10 cellular contexts compared by ENCODE assay signal in the genomic region with DNA sequence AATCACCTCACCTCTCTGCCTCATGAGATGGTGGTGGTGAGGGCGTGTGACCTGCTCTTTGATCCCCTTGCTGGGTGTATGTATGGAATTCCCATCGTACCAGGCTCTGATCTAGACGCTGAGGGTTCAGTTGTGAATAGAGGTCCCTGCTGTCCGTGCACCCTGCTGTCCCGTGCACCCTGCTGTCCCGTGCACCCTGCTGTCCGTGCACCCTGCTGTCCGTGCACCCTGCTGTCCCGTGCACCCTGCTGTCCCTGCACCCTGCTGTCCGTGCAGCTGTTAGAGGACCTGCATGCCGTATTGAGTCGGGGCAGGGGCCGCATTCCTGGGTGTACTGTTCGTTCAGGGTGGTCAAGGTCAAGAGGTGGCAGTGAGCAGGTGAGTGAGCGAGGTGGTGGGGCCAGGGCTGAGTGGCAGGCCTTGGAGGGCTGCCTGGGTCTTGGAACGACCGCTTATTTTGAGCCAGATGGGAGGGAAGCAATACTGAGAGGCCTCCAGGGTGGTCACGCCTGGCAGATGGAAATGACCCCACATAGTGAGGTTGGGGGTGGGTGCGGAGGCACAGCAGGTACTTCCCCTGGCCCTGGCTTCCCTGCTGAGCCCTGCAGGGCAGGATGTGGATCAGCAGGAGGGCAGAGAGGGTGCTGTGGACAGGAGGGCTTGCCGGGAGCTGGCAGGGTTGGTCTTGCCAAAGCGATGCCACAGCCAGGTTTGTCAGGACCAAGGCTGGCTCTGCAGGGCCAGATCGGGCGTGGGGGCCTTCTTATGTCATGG. TPM values are rescaled to one million over a fixed set of nuclear protein-coding genes. Genes with fewer than 3 reads are reported as not detected.
DNase-seq lines count a peak whose midpoint lies in the region; ATAC-seq, FAIRE-seq and TF ChIP-seq lines count a peak whose summit lies in the region.
"Had no signal": no experiment of that assay in that cellular context is flagged by ENCODE, and none has a peak within 500 bp of the region (broad histone marks: within the 10 kb centered on the region; RNA-seq: fewer than 3 reads in every experiment).

No MANE protein-coding gene starts in this region.

- TF ChIP-seq POLR2A in endothelial cell of umbilical vein (IDR thresholded peaks at IDR 0.05; ENCODE audit: low read depth, low read length) (no peak), suprapubic skin (IDR thresholded peaks at IDR 0.05) (no peak)

- DNase-seq in activated T-cell treated with anti-CD3 and anti-CD28 coated beads, Interleukin-2, amount 50 U/mL, for 24 hours, result no peak
- DNase-seq in activated T-cell treated with anti-CD3 and anti-CD28 coated beads, Interleukin-2, amount 50 U/mL, for 4 hours, result no peak
- DNase-seq in NCI-H2107 treated with DMSO at 0.1 percent for 48 hours (lab: John Stamatoyannopoulos, UW; ENCODE audit: unreplicated experiment), result peak; percentile 83
- DNase-seq in endothelial cell of umbilical vein (ENCODE audit: low read depth, low spot score), result peak; percentile 33
- DNase-seq in suprapubic skin (ENCODE audit: low spot score in 2 of 2), result peak; percentile 83 to 89
- no peak for DNase-seq in AML-193 (lab: John Stamatoyannopoulos, UW)
- no peak for DNase-seq in NCI-H1694 (lab: John Stamatoyannopoulos, UW)
- DNase-seq: effector CD8-positive, alpha-beta T cell; NCI-H1048 had no signal

- TF ChIP-seq EP300 in suprapubic skin (IDR thresholded peaks at IDR 0.05), result no peak

- H3K4me3 Mint-ChIP-seq in activated T-cell treated with anti-CD3 and anti-CD28 coated beads, Interleukin-2, amount 50 U/mL, for 24 hours, result no peak overlapping the region
- H3K4me3 Mint-ChIP-seq in activated T-cell treated with anti-CD3 and anti-CD28 coated beads, Interleukin-2, amount 50 U/mL, for 4 hours, result no peak overlapping the region

- H3K4me2 ChIP-seq in endothelial cell of umbilical vein (ENCODE audit: insufficient read depth, low read length), result no peak overlapping the region

- TF ChIP-seq CTCF in endothelial cell of umbilical vein (IDR thresholded peaks at IDR 0.05; ENCODE audit: extremely low read depth in 1 of 2, insufficient read depth in 1 of 2, low read depth in 1 of 2, low read length in 2 of 2) (no peak), suprapubic skin (IDR thresholded peaks at IDR 0.05) (no peak)

- H3K36me3 ChIP-seq in endothelial cell of umbilical vein (ENCODE audit: control insufficient read depth in 2 of 2, extremely low read depth in 1 of 2, insufficient read depth in 2 of 2, low read length in 2 of 2) (peaks cover 18 to 47% of the 10 kb centered on the region in 2 experiments), suprapubic skin (peaks cover 72% of the 10 kb centered on the region)

- H3K27me3 ChIP-seq in endothelial cell of umbilical vein (ENCODE audit: control insufficient read depth in 2 of 2, insufficient read depth in 2 of 2, low read length in 2 of 2) (no peaks in the 10 kb centered on the region), suprapubic skin (no peaks in the 10 kb centered on the region)

- FAIRE-seq in endothelial cell of umbilical vein (lab: Jason Lieb, UNC), result no peak

- POLR2A ChIA-PET in endothelial cell of umbilical vein (lab: Charles Lee), result interaction anchor here (0.9 to 1.0 kb wide), 2 partner anchors 14 to 16 kb away, joined by 3 to 5 read pairs; no protein-coding TSS in a partner anchor

- H3K79me2 ChIP-seq in endothelial cell of umbilical vein (ENCODE audit: control insufficient read depth, insufficient read depth, low read length), result peaks cover 76% of the 10 kb centered on the region

- ATAC-seq in activated T-cell treated with anti-CD3 and anti-CD28 coated beads, Interleukin-2, amount 50 U/mL, for 4 hours, result no peak
- no peak for ATAC-seq in HG03108 (IDR thresholded peaks at IDR 0.05; ENCODE audit: unreplicated experiment)

- H2AFZ ChIP-seq in endothelial cell of umbilical vein (ENCODE audit: low read depth, low read length), result no peak overlapping the region

- H4K20me1 ChIP-seq in endothelial cell of umbilical vein (replicated peaks; ENCODE audit: control insufficient read depth, extremely low read depth, insufficient read depth, low read length), result peaks cover 5% of the 10 kb centered on the region

- 83% methylated on average over 19 of the region's 23 CpGs for WGBS in suprapubic skin

- H3K4me1 ChIP-seq in endothelial cell of umbilical vein (ENCODE audit: control insufficient read depth, extremely low read depth, insufficient read depth, low read length), result peaks cover 8% of the 10 kb centered on the region
- peaks cover 26% of the 10 kb centered on the region for H3K4me1 ChIP-seq in suprapubic skin

- intact Hi-C loops in endothelial cell of umbilical vein (cut with micrococcal nuclease), result loop anchor here (1.0 kb wide), 1 partner anchor 38 kb away; no protein-coding TSS in a partner anchor

- H3K27me3 Mint-ChIP-seq in activated T-cell treated with anti-CD3 and anti-CD28 coated beads, Interleukin-2, amount 50 U/mL, for 24 hours, result no peaks in the 10 kb centered on the region
- H3K27me3 Mint-ChIP-seq in activated T-cell treated with anti-CD3 and anti-CD28 coated beads, Interleukin-2, amount 50 U/mL, for 4 hours (ENCODE audit: low read depth), result no peaks in the 10 kb centered on the region

- H3K36me3 Mint-ChIP-seq in activated T-cell treated with anti-CD3 and anti-CD28 coated beads, Interleukin-2, amount 50 U/mL, for 24 hours (ENCODE audit: low read depth), result peaks cover 91% of the 10 kb centered on the region
- peaks cover 32% of the 10 kb centered on the region for H3K36me3 Mint-ChIP-seq in activated T-cell treated with anti-CD3 and anti-CD28 coated beads, Interleukin-2, amount 50 U/mL, for 4 hours (ENCODE audit: insufficient read depth)

- H3K4me3 ChIP-seq in endothelial cell of umbilical vein (replicated peaks in 1 of 3; ENCODE audit: insufficient read depth in 1 of 3, low read depth in 1 of 3, low read length in 3 of 3), result no peak overlapping the region
- no peak overlapping the region for H3K4me3 ChIP-seq in suprapubic skin

- dilution Hi-C loops in endothelial cell of umbilical vein (cut with MboI; ENCODE audit: extremely low pct_ligation_motif_present, low sequenced_read_pairs), result no loop called here

- no peaks in the 10 kb centered on the region for H3K9me1 ChIP-seq in endothelial cell of umbilical vein (replicated peaks; ENCODE audit: control insufficient read depth, extremely low read depth, insufficient read depth, low read length)

- H3K9me3 ChIP-seq in endothelial cell of umbilical vein (replicated peaks; ENCODE audit: control insufficient read depth, insufficient read depth, low read length) (no peaks in the 10 kb centered on the region), suprapubic skin (no peaks in the 10 kb centered on the region)

- H3K27ac ChIP-seq in endothelial cell of umbilical vein (ENCODE audit: insufficient read depth, low read depth, low read length) (no peak overlapping the region), suprapubic skin (no peak overlapping the region)

- H3K4me1 Mint-ChIP-seq in activated T-cell treated with anti-CD3 and anti-CD28 coated beads, Interleukin-2, amount 50 U/mL, for 24 hours (ENCODE audit: low read depth), result peaks cover 35% of the 10 kb centered on the region
- H3K4me1 Mint-ChIP-seq in activated T-cell treated with anti-CD3 and anti-CD28 coated beads, Interleukin-2, amount 50 U/mL, for 4 hours (ENCODE audit: low read depth), result peaks cover 31% of the 10 kb centered on the region

- H3K9me3 Mint-ChIP-seq in activated T-cell treated with anti-CD3 and anti-CD28 coated beads, Interleukin-2, amount 50 U/mL, for 24 hours, result no peaks in the 10 kb centered on the region
- no peaks in the 10 kb centered on the region for H3K9me3 Mint-ChIP-seq in activated T-cell treated with anti-CD3 and anti-CD28 coated beads, Interleukin-2, amount 50 U/mL, for 4 hours

- BruUV-seq in endothelial cell of umbilical vein (replicated peaks; lab: Mats Ljungman, UMichigan), result no TSS peak

- H3K27ac Mint-ChIP-seq in activated T-cell treated with anti-CD3 and anti-CD28 coated beads, Interleukin-2, amount 50 U/mL, for 24 hours, result peak overlapping the region; percentile 77

- CTCF ChIA-PET in endothelial cell of umbilical vein (lab: Charles Lee), result interaction anchor here (1.3 to 3.8 kb wide), 7 partner anchors 12 to 663 kb away, joined by 6 to 52 read pairs (median 8); partner anchors contain the start of genes U2AF2 and ZNF784

- H3K9ac ChIP-seq in endothelial cell of umbilical vein (replicated peaks; ENCODE audit: extremely low read depth, insufficient read depth, low read length), result no peak overlapping the region

RNA-seq across cellular contexts. Expression of gene EPN1, which starts 4.6 kb away (rescaled TPM):
- 10 to 100 TPM; 55.0 to 61.4 (median 55.2) TPM for total RNA-seq in activated T-cell treated with anti-CD3 and anti-CD28 coated beads, Interleukin-2, amount 50 U/mL, for 4 hours
- total RNA-seq in endothelial cell of umbilical vein (133 and 138 TPM in 2 replicates), suprapubic skin (100 to 1,000 TPM in 1 of 4 donors, 10 to 100 TPM in 3; 80.1 to 104 (median 82.9) TPM)
- 76.9 and 87.2 TPM in 2 replicates for polyA plus RNA-seq in endothelial cell of umbilical vein
- polyA plus RNA-seq in endothelial cell of umbilical vein (2011; cell fraction: cytosol; rRNA removed), result 52.2 and 91.9 TPM in 2 replicates
- polyA plus RNA-seq in endothelial cell of umbilical vein (2011; cell fraction: nucleus; rRNA removed), result 37.8 and 43.7 TPM in 2 replicates
- polyA plus RNA-seq in endothelial cell of umbilical vein (2012), result 70.3 and 107 TPM in 2 replicates
- 47.2 and 66.9 TPM in 2 replicates for polyA minus RNA-seq in endothelial cell of umbilical vein
- polyA minus RNA-seq in endothelial cell of umbilical vein (2011; cell fraction: cytosol; rRNA and poly(A)+ RNA removed), result 90.8 TPM
- 11.7 and 23.9 TPM in 2 replicates for polyA minus RNA-seq in endothelial cell of umbilical vein (2011; cell fraction: nucleus; rRNA and poly(A)+ RNA removed)

RNA-seq across cellular contexts. Expression of gene U2AF2, which starts 15.6 kb away (rescaled TPM):
- total RNA-seq in activated T-cell treated with anti-CD3 and anti-CD28 coated beads, Interleukin-2, amount 50 U/mL, for 4 hours, result 100 to 1,000 TPM; 467 to 532 (median 476) TPM
- total RNA-seq in endothelial cell of umbilical vein, result 246 and 259 TPM in 2 replicates
- polyA plus RNA-seq in endothelial cell of umbilical vein, result 173 and 183 TPM in 2 replicates
- 207 and 211 TPM in 2 replicates for polyA plus RNA-seq in endothelial cell of umbilical vein (2011; cell fraction: cytosol; rRNA removed)
- 352 and 403 TPM in 2 replicates for polyA plus RNA-seq in endothelial cell of umbilical vein (2011; cell fraction: nucleus; rRNA removed)
- 162 and 163 TPM in 2 replicates for polyA plus RNA-seq in endothelial cell of umbilical vein (2012)
- polyA minus RNA-seq in endothelial cell of umbilical vein, result 106 and 117 TPM in 2 replicates
- 100.0 TPM for polyA minus RNA-seq in endothelial cell of umbilical vein (2011; cell fraction: cytosol; rRNA and poly(A)+ RNA removed)
- 83.5 and 131 TPM in 2 replicates for polyA minus RNA-seq in endothelial cell of umbilical vein (2011; cell fraction: nucleus; rRNA and poly(A)+ RNA removed)
- 100 to 1,000 TPM in 1 of 4 donors, 10 to 100 TPM in 3; 82.8 to 128 (median 88.5) TPM for total RNA-seq in suprapubic skin

RNA-seq across cellular contexts. Expression of gene CCDC106, which starts 22.5 kb away (rescaled TPM):
- total RNA-seq in activated T-cell treated with anti-CD3 and anti-CD28 coated beads, Interleukin-2, amount 50 U/mL, for 4 hours, result 1 to 10 TPM; 3.9 to 7.8 (median 4.8) TPM
- total RNA-seq in endothelial cell of umbilical vein (11.8 and 13.2 TPM in 2 replicates), suprapubic skin (10 to 100 TPM in 1 of 4 donors, 1 to 10 TPM in 3; 6.2 to 18.3 (median 8.5) TPM)
- polyA plus RNA-seq in endothelial cell of umbilical vein, result 12.0 and 17.8 TPM in 2 replicates
- 6.7 and 12.5 TPM in 2 replicates for polyA plus RNA-seq in endothelial cell of umbilical vein (2011; cell fraction: cytosol; rRNA removed)
- 11.5 and 13.9 TPM in 2 replicates for polyA plus RNA-seq in endothelial cell of umbilical vein (2011; cell fraction: nucleus; rRNA removed)
- polyA plus RNA-seq in endothelial cell of umbilical vein (2012), result 7.3 and 12.6 TPM in 2 replicates
- 2.5 and 2.6 TPM in 2 replicates for polyA minus RNA-seq in endothelial cell of umbilical vein
- 3.7 TPM for polyA minus RNA-seq in endothelial cell of umbilical vein (2011; cell fraction: cytosol; rRNA and poly(A)+ RNA removed)
- polyA minus RNA-seq in endothelial cell of umbilical vein (2011; cell fraction: nucleus; rRNA and poly(A)+ RNA removed), result 1.5 and 2.7 TPM in 2 replicates

RNA-seq across cellular contexts. Expression of gene ZNF581, which starts 27.0 kb away (rescaled TPM):
- total RNA-seq in activated T-cell treated with anti-CD3 and anti-CD28 coated beads, Interleukin-2, amount 50 U/mL, for 4 hours, result 10 to 100 TPM; 46.2 to 54.1 (median 52.7) TPM
- total RNA-seq in endothelial cell of umbilical vein, result 27.8 and 31.4 TPM in 2 replicates
- 32.3 and 37.0 TPM in 2 replicates for polyA plus RNA-seq in endothelial cell of umbilical vein
- polyA plus RNA-seq in endothelial cell of umbilical vein (2011; cell fraction: cytosol; rRNA removed), result 24.2 and 31.0 TPM in 2 replicates
- 9.1 and 13.7 TPM in 2 replicates for polyA plus RNA-seq in endothelial cell of umbilical vein (2011; cell fraction: nucleus; rRNA removed)
- polyA plus RNA-seq in endothelial cell of umbilical vein (2012), result 25.4 and 37.5 TPM in 2 replicates
- 17.1 and 24.4 TPM in 2 replicates for polyA minus RNA-seq in endothelial cell of umbilical vein
- 13.7 TPM for polyA minus RNA-seq in endothelial cell of umbilical vein (2011; cell fraction: cytosol; rRNA and poly(A)+ RNA removed)
- polyA minus RNA-seq in endothelial cell of umbilical vein (2011; cell fraction: nucleus; rRNA and poly(A)+ RNA removed), result 2.8 and 4.9 TPM in 2 replicates
- 10 to 100 TPM; 16.3 to 27.1 (median 20.2) TPM for total RNA-seq in suprapubic skin

RNA-seq across cellular contexts. Expression of gene ZNF580, which starts 29.7 kb away (rescaled TPM):
- total RNA-seq in activated T-cell treated with anti-CD3 and anti-CD28 coated beads, Interleukin-2, amount 50 U/mL, for 4 hours, result 10 to 100 TPM; 27.1 to 31.5 (median 28.5) TPM
- total RNA-seq in endothelial cell of umbilical vein (32.5 and 41.1 TPM in 2 replicates), suprapubic skin (10 to 100 TPM; 15.0 to 27.9 (median 22.3) TPM)
- polyA plus RNA-seq in endothelial cell of umbilical vein, result 13.7 and 16.9 TPM in 2 replicates
- 11.2 and 16.6 TPM in 2 replicates for polyA plus RNA-seq in endothelial cell of umbilical vein (2011; cell fraction: cytosol; rRNA removed)
- polyA plus RNA-seq in endothelial cell of umbilical vein (2011; cell fraction: nucleus; rRNA removed), result 22.6 and 26.6 TPM in 2 replicates
- polyA plus RNA-seq in endothelial cell of umbilical vein (2012), result 25.0 and 30.3 TPM in 2 replicates
- polyA minus RNA-seq in endothelial cell of umbilical vein, result 7.4 and 10.2 TPM in 2 replicates
- polyA minus RNA-seq in endothelial cell of umbilical vein (2011; cell fraction: cytosol; rRNA and poly(A)+ RNA removed), result 12.2 TPM
- 4.6 and 8.8 TPM in 2 replicates for polyA minus RNA-seq in endothelial cell of umbilical vein (2011; cell fraction: nucleus; rRNA and poly(A)+ RNA removed)

Comparison
In these comparisons a context has a peak if more than half of its experiments do, and no peak if none do; other contexts are left out.
1. DNase-seq: peak in NCI-H2107 treated with DMSO at 0.1 percent for 48 hours (single experiment), endothelial cell of umbilical vein (single experiment) and suprapubic skin (2 of 2); none in activated T-cell treated with anti-CD3 and anti-CD28 coated beads, Interleukin-2, amount 50 U/mL, for 24 hours (single experiment), activated T-cell treated with anti-CD3 and anti-CD28 coated beads, Interleukin-2, amount 50 U/mL, for 4 hours (single experiment), AML-193 (0 of 2) and NCI-H1694 (single experiment).